29 cellular contexts compared by ENCODE assay signal in the genomic region with DNA sequence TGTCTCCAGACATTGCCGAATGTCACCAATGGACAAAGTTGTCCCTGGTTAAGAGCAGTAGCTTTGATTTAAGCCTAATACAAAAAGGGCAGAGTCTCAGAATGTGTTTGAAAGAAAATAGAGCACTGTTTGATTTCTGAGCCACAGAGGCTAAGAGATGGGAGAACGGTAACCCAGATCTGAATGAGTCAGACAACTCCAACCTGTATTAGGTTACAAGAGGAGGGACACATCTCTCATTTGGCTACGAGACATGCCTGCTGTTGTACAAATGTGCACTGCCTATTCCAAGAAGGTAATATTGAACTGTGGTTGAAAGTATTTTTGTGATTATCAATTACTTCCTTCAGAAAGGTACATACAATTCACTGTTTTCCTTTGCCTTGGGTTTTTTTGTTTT. TPM values are rescaled to one million over a fixed set of nuclear protein-coding genes. Genes with fewer than 3 reads are reported as not detected.
DNase-seq lines count a peak whose midpoint lies in the region; ATAC-seq, FAIRE-seq and TF ChIP-seq lines count a peak whose summit lies in the region.
"Had no signal": no experiment of that assay in that cellular context is flagged by ENCODE, and none has a peak within 500 bp of the region (broad histone marks: within the 10 kb centered on the region; RNA-seq: fewer than 3 reads in every experiment).

No MANE protein-coding gene starts in this region.

- DNase-seq in HepG2 (ENCODE audit: low spot score) (peak; percentile 56), right lobe of liver (no peak), M059J (ENCODE audit: low read depth) (peak; percentile 65), epithelial cell of esophagus (ENCODE audit: low read depth) (peak; percentile 70), urothelium cell line (ENCODE audit: low spot score) (peak; percentile 37), H4 (ENCODE audit: low spot score) (no peak), osteocyte (ENCODE audit: extremely low spot score, unreplicated experiment) (no peak), GM03348 (ENCODE audit: low spot score) (no peak)
- DNase-seq: activated CD4-positive, alpha-beta memory T cell treated with anti-CD3 and anti-CD28 coated beads for 36 hours; activated CD4-positive, alpha-beta T cell treated with anti-CD3 and anti-CD28 coated beads for 1 hour; activated naive CD4-positive, alpha-beta T cell treated with Interleukin-2 at 50 U/mL for 16 hours; CD8-positive, alpha-beta memory T cell; dermis blood vessel endothelial cell; DMS153; esophagus squamous epithelium; GDM1; left cardiac atrium; natural killer cell; NCI-H2029; occipital lobe; trophoblast cell had no signal

- no peaks in the 10 kb centered on the region for H3K27me3 Mint-ChIP-seq in osteocyte (ENCODE audit: unreplicated experiment)
- H3K27me3 Mint-ChIP-seq: activated CD4-positive, alpha-beta memory T cell treated with anti-CD3 and anti-CD28 coated beads for 36 hours; central memory CD8-positive, alpha-beta T cell had no signal

- no peaks in the 10 kb centered on the region for H3K79me2 ChIP-seq in HepG2 (ENCODE audit: insufficient read depth, low read length)

- no peaks in the 10 kb centered on the region; a peak in 1 of 5 replicates for H3K27me3 ChIP-seq in HepG2 (ENCODE audit: control insufficient read depth in 1 of 2, insufficient read depth in 2 of 2, low read length in 2 of 2)
- no peaks in the 10 kb centered on the region for H3K27me3 ChIP-seq in right lobe of liver
- H3K27me3 ChIP-seq: esophagus squamous epithelium had no signal

- intact Hi-C loops in HepG2 (cut with micrococcal nuclease; ENCODE audit: unreplicated experiment), result loop anchor here (10.0 kb wide), 1 partner anchor 772 kb away; no protein-coding TSS in a partner anchor
- intact Hi-C loops in right lobe of liver (cut with DNase I), result no loop called here

- TF ChIP-seq CTCF in HepG2 (CRISPR knock-in tag; IDR thresholded peaks at IDR 0.05), result no peak
- TF ChIP-seq CTCF in right lobe of liver (IDR thresholded peaks at IDR 0.05), result no peak
- TF ChIP-seq CTCF in epithelial cell of esophagus (IDR thresholded peaks at IDR 0.05; ENCODE audit: insufficient read depth, low read depth, low read length, missing control alignments), result no peak
- TF ChIP-seq CTCF in osteocyte (IDR thresholded peaks at IDR 0.05), result no peak

- TF ChIP-seq RAD21 in HepG2 (CRISPR knock-in tag; IDR thresholded peaks at IDR 0.05), result no peak

- no TSS peak for BruUV-seq in HepG2 (replicated peaks; lab: Mats Ljungman, UMichigan)

- H3K9me3 ChIP-seq in HepG2 (ENCODE audit: low read length) (no peaks in the 10 kb centered on the region), right lobe of liver (no peaks in the 10 kb centered on the region)
- H3K9me3 ChIP-seq: esophagus squamous epithelium had no signal

- POLR2A ChIA-PET in HepG2 (lab: Yijun Ruan, JAX), result interaction anchor here (0.6 kb wide), 2 partner anchors 550 to 1010 kb away, joined by 3 to 4 read pairs; no protein-coding TSS in a partner anchor

- H3K27ac ChIP-seq in HepG2 (ENCODE audit: extremely low read length, insufficient read depth, low read length) (no peak overlapping the region), right lobe of liver (no peak overlapping the region)
- H3K27ac ChIP-seq: esophagus squamous epithelium, SK-N-MC had no signal

- H3K4me3 Mint-ChIP-seq in osteocyte (ENCODE audit: unreplicated experiment), result no peak overlapping the region
- H3K4me3 Mint-ChIP-seq: activated CD4-positive, alpha-beta memory T cell treated with anti-CD3 and anti-CD28 coated beads for 36 hours; activated T-helper 1 cell treated with anti-CD3 and anti-CD28 coated beads, Interleukin-12 subunit alpha, Interleukin-12 subunit beta, Interleukin-2, Interleukin-4 antibody, amounts not matched to agents 30 ng/mL and 10 ng/mL and 1 ng/mL, durations not matched to agents 14 hours and 24 hours and 36 hours; central memory CD8-positive, alpha-beta T cell; natural killer cell; stimulated activated memory B cell treated with anti-CD40 and anti-IgM and Interleukin-4, amounts not matched to agents 10 μg/mL and 1 μg/mL and 100 μg/mL, for 72 hours had no signal

- WGBS in HepG2 (ENCODE audit: low lambda C conversion rate), result 14% methylated on average over 3 of the region's 3 CpGs
- WGBS in right lobe of liver (ENCODE audit: insufficient coverage, low coverage, low lambda C conversion rate, missing lambda C conversion rate), result 85% methylated on average over 3 of the region's 3 CpGs

- H3K27ac Mint-ChIP-seq in osteocyte (ENCODE audit: unreplicated experiment), result no peak overlapping the region
- H3K27ac Mint-ChIP-seq: activated CD4-positive, alpha-beta memory T cell treated with anti-CD3 and anti-CD28 coated beads for 36 hours; activated T-helper 1 cell treated with anti-CD3 and anti-CD28 coated beads, Interleukin-12 subunit alpha, Interleukin-12 subunit beta, Interleukin-2, Interleukin-4 antibody, amounts not matched to agents 30 ng/mL and 10 ng/mL and 1 ng/mL, durations not matched to agents 14 hours and 24 hours and 36 hours; natural killer cell; stimulated activated memory B cell treated with anti-CD40 and anti-IgM and Interleukin-4, amounts not matched to agents 10 μg/mL and 1 μg/mL and 100 μg/mL, for 72 hours had no signal

- TF ChIP-seq EP300 in HepG2 (IDR thresholded peaks at IDR 0.05; ENCODE audit: low read depth in 2 of 2, low read length in 2 of 2) (no peak), HepG2 (CRISPR knock-in tag; IDR thresholded peaks at IDR 0.05; ENCODE audit: borderline replicate concordance) (no peak)

- TF ChIP-seq POLR2A in HepG2 (IDR thresholded peaks at IDR 0.05; ENCODE audit: insufficient read depth in 1 of 2, low read depth in 2 of 2, low read length in 2 of 2), result no peak
- no peak for TF ChIP-seq POLR2A in right lobe of liver (IDR thresholded peaks at IDR 0.05)

- no peaks in the 10 kb centered on the region for H4K20me1 ChIP-seq in HepG2 (ENCODE audit: insufficient read depth, low read length)

- peak overlapping the region; percentile 46 for H3K4me2 ChIP-seq in HepG2 (ENCODE audit: low read depth, low read length)

- no peaks in the 10 kb centered on the region for H3K9me3 Mint-ChIP-seq in osteocyte (ENCODE audit: unreplicated experiment)
- H3K9me3 Mint-ChIP-seq: activated CD4-positive, alpha-beta memory T cell treated with anti-CD3 and anti-CD28 coated beads for 36 hours; activated T-helper 1 cell treated with anti-CD3 and anti-CD28 coated beads, Interleukin-12 subunit alpha, Interleukin-12 subunit beta, Interleukin-2, Interleukin-4 antibody, amounts not matched to agents 30 ng/mL and 10 ng/mL and 1 ng/mL, durations not matched to agents 14 hours and 24 hours and 36 hours; CD8-positive, alpha-beta memory T cell; central memory CD8-positive, alpha-beta T cell; natural killer cell; stimulated activated memory B cell treated with anti-CD40 and anti-IgM and Interleukin-4, amounts not matched to agents 10 μg/mL and 1 μg/mL and 100 μg/mL, for 72 hours had no signal

- H3K4me3 ChIP-seq in HepG2 (replicated peaks in 1 of 3; ENCODE audit: insufficient read depth in 1 of 3, low read depth in 2 of 3, low read length in 3 of 3) (0 out of 6 replicates have a peak overlapping the region, but pooled peaks of 1 of the 3 experiments have one; percentile 2), right lobe of liver (no peak overlapping the region), epithelial cell of esophagus (ENCODE audit: low read length) (no peak overlapping the region)
- H3K4me3 ChIP-seq: esophagus squamous epithelium, K562, lung, SK-N-MC had no signal

- H3K4me1 Mint-ChIP-seq in osteocyte (ENCODE audit: unreplicated experiment), result peaks cover 14% of the 10 kb centered on the region

- no peak overlapping the region for H2AFZ ChIP-seq in HepG2 (ENCODE audit: low read length)

- ATAC-seq in HepG2 (peak; percentile 6; the same call in 1 of the 3 replicates), right lobe of liver (no peak)
- ATAC-seq: K562; left cardiac atrium; natural killer cell; stimulated activated memory B cell treated with anti-CD40 and anti-IgM and Interleukin-4, amounts not matched to agents 10 μg/mL and 1 μg/mL and 100 μg/mL, for 72 hours had no signal

- CTCF ChIA-PET in HepG2 (lab: Yijun Ruan, JAX; ENCODE audit: low intra/inter-chr PET ratio, low total read pairs), result no interaction called here

- H3K9ac ChIP-seq in HepG2 (ENCODE audit: insufficient read depth, low read depth, low read length), result no peak overlapping the region

- in situ Hi-C loops in HepG2 (cut with HindIII; ENCODE audit: extremely low pct_ligation_motif_present, low pct_unique_long_range_greater_than_20kb), result no loop called here

- H3K4me1 ChIP-seq in HepG2 (ENCODE audit: insufficient read depth, low read length) (peaks cover 54% of the 10 kb centered on the region), right lobe of liver (peaks cover 0 to 5% (median 0%) of the 10 kb centered on the region in 4 donors)

- H3K36me3 ChIP-seq in HepG2 (replicated peaks in 1 of 2; ENCODE audit: control insufficient read depth in 1 of 2, insufficient read depth in 2 of 2, low read length in 2 of 2) (no peaks in the 10 kb centered on the region), right lobe of liver (no peaks in the 10 kb centered on the region)
- H3K36me3 ChIP-seq: esophagus squamous epithelium had no signal

- FAIRE-seq in HepG2 (lab: Jason Lieb, UNC), result no peak
- FAIRE-seq in urothelium cell line (lab: Jason Lieb, UNC), result no peak
- FAIRE-seq: endometrium, frontal cortex, K562 had no signal

- no peaks in the 10 kb centered on the region for H3K36me3 Mint-ChIP-seq in osteocyte (ENCODE audit: unreplicated experiment)
- H3K36me3 Mint-ChIP-seq: activated CD4-positive, alpha-beta memory T cell treated with anti-CD3 and anti-CD28 coated beads for 36 hours; natural killer cell; stimulated activated memory B cell treated with anti-CD40 and anti-IgM and Interleukin-4, amounts not matched to agents 10 μg/mL and 1 μg/mL and 100 μg/mL, for 72 hours had no signal

RNA-seq across cellular contexts. Expression of a gene that starts 4.9 kb away (rescaled TPM):
- total RNA-seq in HepG2 (2016; rRNA removed; fragmentation: Illumina TruSeq; extraction: Trizol) (62.9 and 131 TPM in 2 replicates), right lobe of liver (10 to 100 TPM; 19.6 to 60.8 (median 31.0) TPM), osteocyte (73.5 and 75.5 TPM in 2 replicates)
- 9.3 and 10.6 TPM in 2 replicates for total RNA-seq in HepG2 (2016; cell fraction: cytosol; rRNA removed; fragmentation: Illumina TruSeq; extraction: Trizol; ENCODE audit: low read depth)
- total RNA-seq in HepG2 (2016; cell fraction: insoluble cytoplasmic fraction; rRNA removed; fragmentation: Illumina TruSeq; extraction: Trizol), result 61.8 and 129 TPM in 2 replicates
- 29.7 and 34.1 TPM in 2 replicates for total RNA-seq in HepG2 (2016; cell fraction: membrane; rRNA removed; fragmentation: Illumina TruSeq; extraction: Trizol)
- 73.1 and 87.7 TPM in 2 replicates for total RNA-seq in HepG2 (2016; cell fraction: nucleus; rRNA removed; fragmentation: Illumina TruSeq; extraction: Trizol)
- 11.2 and 13.0 TPM in 2 replicates for polyA plus RNA-seq in HepG2 (2011; rRNA removed)
- polyA plus RNA-seq in HepG2 (2011; cell fraction: cytosol; rRNA removed), result 4.2 and 7.2 TPM in 2 replicates
- polyA plus RNA-seq in HepG2 (2011; cell fraction: nucleus; rRNA removed), result 11.8 and 15.2 TPM in 2 replicates
- polyA plus RNA-seq in HepG2 (2012), result 26.4 and 61.0 TPM in 2 replicates
- 7.7 and 9.3 TPM in 2 replicates for polyA plus RNA-seq in HepG2 (2016; cell fraction: cytosol; fragmentation: Illumina TruSeq; extraction: Trizol; ENCODE audit: low read depth)
- 135 and 137 TPM in 2 replicates for polyA plus RNA-seq in HepG2 (2016; cell fraction: insoluble cytoplasmic fraction; fragmentation: Illumina TruSeq; extraction: Trizol; ENCODE audit: low read depth)
- polyA plus RNA-seq in HepG2 (2016; cell fraction: membrane; fragmentation: Illumina TruSeq; extraction: Trizol; ENCODE audit: low read depth), result 20.4 and 27.2 TPM in 2 replicates
- 102 and 104 TPM in 2 replicates for polyA plus RNA-seq in HepG2 (2016; cell fraction: nucleus; fragmentation: Illumina TruSeq; extraction: Trizol; ENCODE audit: insufficient read depth, low read depth)
- polyA minus RNA-seq in HepG2 (2011; rRNA and poly(A)+ RNA removed; ENCODE audit: low replicate concordance), result 4.1 and 12.8 TPM in 2 replicates
- 16.3 and 18.9 TPM in 2 replicates for polyA minus RNA-seq in HepG2 (2011; cell fraction: cytosol; rRNA and poly(A)+ RNA removed)
- 46.5 and 58.1 TPM in 2 replicates for polyA minus RNA-seq in HepG2 (2011; cell fraction: nucleus; rRNA and poly(A)+ RNA removed)
- 55.4 and 83.3 TPM in 2 replicates for total RNA-seq in M059J (2014; rRNA removed; shearing (Covaris generic))
- total RNA-seq in H4 (2014; rRNA removed; shearing (Covaris generic)), result 37.7 and 47.6 TPM in 2 replicates

RNA-seq across cellular contexts. Expression of a gene that starts 33.2 kb away (rescaled TPM):
- 4.4 and 7.1 TPM in 2 replicates for total RNA-seq in HepG2 (2016; rRNA removed; fragmentation: Illumina TruSeq; extraction: Trizol)
- 1.5 and 1.7 TPM in 2 replicates for total RNA-seq in HepG2 (2016; cell fraction: cytosol; rRNA removed; fragmentation: Illumina TruSeq; extraction: Trizol; ENCODE audit: low read depth)
- 4.5 and 7.7 TPM in 2 replicates for total RNA-seq in HepG2 (2016; cell fraction: insoluble cytoplasmic fraction; rRNA removed; fragmentation: Illumina TruSeq; extraction: Trizol)
- total RNA-seq in HepG2 (2016; cell fraction: membrane; rRNA removed; fragmentation: Illumina TruSeq; extraction: Trizol), result 2.9 and 3.4 TPM in 2 replicates
- 7.2 and 8.5 TPM in 2 replicates for total RNA-seq in HepG2 (2016; cell fraction: nucleus; rRNA removed; fragmentation: Illumina TruSeq; extraction: Trizol)
- 1.9 and 2.0 TPM in 2 replicates for polyA plus RNA-seq in HepG2 (2011; rRNA removed)
- 1.3 and 1.7 TPM in 2 replicates for polyA plus RNA-seq in HepG2 (2011; cell fraction: cytosol; rRNA removed)
- polyA plus RNA-seq in HepG2 (2011; cell fraction: nucleus; rRNA removed), result 0.79 and 1.2 TPM in 2 replicates
- polyA plus RNA-seq in HepG2 (2012), result 2.2 and 3.0 TPM in 2 replicates
- polyA plus RNA-seq in HepG2 (2016; cell fraction: cytosol; fragmentation: Illumina TruSeq; extraction: Trizol; ENCODE audit: low read depth), result 0.46 and 0.54 TPM in 2 replicates
- 2.9 and 3.3 TPM in 2 replicates for polyA plus RNA-seq in HepG2 (2016; cell fraction: insoluble cytoplasmic fraction; fragmentation: Illumina TruSeq; extraction: Trizol; ENCODE audit: low read depth)
- 1.4 and 1.5 TPM in 2 replicates for polyA plus RNA-seq in HepG2 (2016; cell fraction: membrane; fragmentation: Illumina TruSeq; extraction: Trizol; ENCODE audit: low read depth)
- polyA plus RNA-seq in HepG2 (2016; cell fraction: nucleus; fragmentation: Illumina TruSeq; extraction: Trizol; ENCODE audit: insufficient read depth, low read depth), result 7.6 and 8.4 TPM in 2 replicates
- polyA minus RNA-seq in HepG2 (2011; rRNA and poly(A)+ RNA removed; ENCODE audit: low replicate concordance), result 2.6 and 4.6 TPM in 2 replicates
- 2.5 TPM in 2 replicates for polyA minus RNA-seq in HepG2 (2011; cell fraction: cytosol; rRNA and poly(A)+ RNA removed)
- 3.5 TPM in 2 replicates for polyA minus RNA-seq in HepG2 (2011; cell fraction: nucleus; rRNA and poly(A)+ RNA removed)
- total RNA-seq in right lobe of liver, result 1 to 10 TPM; 2.7 to 3.6 (median 3.0) TPM
- 22.1 and 23.2 TPM in 2 replicates for total RNA-seq in M059J (2014; rRNA removed; shearing (Covaris generic))
- total RNA-seq in H4 (2014; rRNA removed; shearing (Covaris generic)), result 10.3 and 10.9 TPM in 2 replicates
- 8.2 and 10.3 TPM in 2 replicates for total RNA-seq in osteocyte

Comparison
In these comparisons a context has a peak if more than half of its experiments do, and no peak if none do; other contexts are left out.
1. DNase-seq: peak in HepG2 (single experiment), M059J (single experiment), epithelial cell of esophagus (single experiment) and urothelium cell line (single experiment); none in right lobe of liver (0 of 3), H4 (single experiment), osteocyte (single experiment) and GM03348 (single experiment).